ENCODE assay signal across 9 cellular contexts in the genomic region with DNA sequence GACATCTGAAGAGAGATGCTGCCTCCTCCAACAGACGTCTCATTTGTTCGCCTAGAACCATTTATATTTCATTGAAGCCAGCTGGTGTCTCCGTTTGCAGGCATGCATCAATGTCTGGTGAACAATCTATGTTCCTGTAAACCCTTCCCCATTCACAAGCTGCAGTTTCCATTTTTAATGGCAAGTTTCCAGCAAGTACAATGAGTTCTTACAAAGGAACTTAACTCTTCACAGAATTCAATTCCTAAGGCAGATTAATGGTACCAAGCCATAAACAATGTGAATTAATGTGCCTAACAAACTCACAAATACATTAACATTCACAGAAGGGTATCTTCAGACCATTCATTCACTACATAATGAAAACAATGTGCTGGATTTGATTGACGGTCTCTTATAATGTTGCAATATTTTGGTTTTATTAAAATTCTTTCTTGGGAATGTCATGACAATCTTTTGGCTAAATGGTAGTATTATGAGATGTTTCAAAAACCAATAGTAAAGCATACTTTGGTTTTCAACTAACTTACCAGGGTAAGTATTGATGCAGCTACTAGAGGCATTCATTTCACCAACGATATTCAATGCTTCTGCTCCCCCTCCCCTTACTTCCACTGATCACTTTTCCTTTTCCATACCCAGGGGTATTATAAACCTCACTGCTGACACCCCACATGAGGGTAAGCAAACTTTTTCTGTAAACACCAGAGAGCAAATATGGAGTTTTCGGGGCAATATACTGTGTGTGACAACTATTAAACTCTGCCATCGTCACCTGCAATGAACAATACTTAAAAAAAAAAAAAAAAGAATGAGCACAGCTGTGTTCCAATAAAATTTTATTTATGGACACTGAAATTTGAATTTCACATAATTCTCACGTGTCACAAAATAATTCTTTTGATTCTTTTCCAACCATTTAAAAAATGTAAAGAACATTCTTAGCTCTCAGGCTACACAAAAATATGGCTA. TPM values are rescaled to one million over a fixed set of nuclear protein-coding genes. Genes with fewer than 3 reads are reported as not detected.
A peak's percentile ranks its signal among the peaks of the same experiment; 100 is the strongest.
DNase-seq lines count a peak whose midpoint lies in the region; ATAC-seq and TF ChIP-seq lines count a peak whose summit lies in the region.
"Had no signal": no experiment of that assay in that cellular context is flagged by ENCODE, and none has a peak within 500 bp of the region (broad histone marks: within the 10 kb centered on the region; RNA-seq: fewer than 3 reads in every experiment).

No MANE protein-coding gene starts in this region.

- H2AK5ac ChIP-seq in neuronal stem cell (ENCODE audit: low read depth, low read length) = no peak overlapping the region

- H3K4me3 ChIP-seq in right atrium auricular region = peak overlapping the region in 1 of 2 donors; percentile 96
- peak overlapping the region; percentile 77 to 89 for H3K4me3 ChIP-seq in Panc1 (ENCODE audit: low read depth in 2 of 2, low read length in 2 of 2)
- H3K4me3 ChIP-seq in neuronal stem cell (ENCODE audit: low read length in 2 of 2) = peak overlapping the region in 1 of 2 donors; percentile 82
- H3K4me3 ChIP-seq: lung had no signal

- peaks cover 16% of the 10 kb centered on the region for H3K27me3 Mint-ChIP-seq in endothelial cell (ENCODE audit: unreplicated experiment)

- peaks cover 20% of the 10 kb centered on the region for H3K4me1 Mint-ChIP-seq in endothelial cell (ENCODE audit: unreplicated experiment)

- no peak overlapping the region for H3K18ac ChIP-seq in neuronal stem cell (ENCODE audit: low read length)

- H3K36me3 Mint-ChIP-seq in endothelial cell (ENCODE audit: low read depth, unreplicated experiment) = peaks cover 14% of the 10 kb centered on the region

- no peak overlapping the region for H4K8ac ChIP-seq in neuronal stem cell (ENCODE audit: low read depth, low read length)

- H3K9me3 Mint-ChIP-seq in endothelial cell (ENCODE audit: unreplicated experiment) = no peaks in the 10 kb centered on the region

- no peaks in the 10 kb centered on the region for H3K79me1 ChIP-seq in neuronal stem cell (ENCODE audit: low read depth, low read length)

- in situ Hi-C loops in Panc1 (cut with HindIII; ENCODE audit: low pct_unique_long_range_greater_than_20kb, low sequenced_read_pairs) = no loop called here

- no peak overlapping the region for H4K91ac ChIP-seq in neuronal stem cell (ENCODE audit: low read depth, low read length, poor library complexity)

- H2BK5ac ChIP-seq in neuronal stem cell (ENCODE audit: low read length) = no peak overlapping the region

- WGBS in neuronal stem cell (ENCODE audit: extremely low coverage in 2 of 2, insufficient read length in 2 of 2, insufficient replicate concordance in 1 of 2), 2 donors = no CpG with 5 or more reads among the region's 8 CpGs

- H3K4ac ChIP-seq in neuronal stem cell (ENCODE audit: low read length) = no peak overlapping the region

- H3K27me3 ChIP-seq in right atrium auricular region (no peaks in the 10 kb centered on the region), Panc1 (ENCODE audit: control insufficient read depth, insufficient read depth, low read length) (no peaks in the 10 kb centered on the region), neuronal stem cell (ENCODE audit: control insufficient read depth in 3 of 3, insufficient read depth in 3 of 3, low read depth in 1 of 3, low read length in 3 of 3) (no peaks in the 10 kb centered on the region)

- no peak for ATAC-seq in Right ventricle myocardium inferior
- ATAC-seq in Panc1 = no peak
- ATAC-seq in GM19455 (IDR thresholded peaks at IDR 0.05; ENCODE audit: unreplicated experiment) = no peak

- intact Hi-C loops in Right ventricle myocardium inferior (cut with DNase I) (no loop called here), Panc1 (cut with micrococcal nuclease; ENCODE audit: unreplicated experiment) (no loop called here), posterior vena cava (cut with DNase I) (no loop called here)

- no peak overlapping the region for H2BK12ac ChIP-seq in neuronal stem cell (ENCODE audit: low read length)

- no TSS peak for BruUV-seq in Panc1 (replicated peaks; lab: Mats Ljungman, UMichigan)

- no peak overlapping the region for H3K9ac ChIP-seq in neuronal stem cell (ENCODE audit: low read depth, low read length, poor library complexity)

- no peak overlapping the region for H2BK15ac ChIP-seq in neuronal stem cell (ENCODE audit: low read length)

- H3K9me3 ChIP-seq in right atrium auricular region (no peaks in the 10 kb centered on the region), Panc1 (ENCODE audit: control insufficient read depth, insufficient read depth, low read depth, low read length) (no peaks in the 10 kb centered on the region), neuronal stem cell (replicated peaks in 1 of 2; ENCODE audit: control insufficient read depth in 2 of 2, insufficient read depth in 1 of 2, low read depth in 1 of 2, low read length in 2 of 2) (no peaks in the 10 kb centered on the region)

- H3K4me2 ChIP-seq in neuronal stem cell (ENCODE audit: insufficient read depth, low read length, poor library complexity, severe bottlenecking) = peak overlapping the region; percentile 19

- H3K4me1 ChIP-seq in right atrium auricular region (peaks cover 0 to 59% of the 10 kb centered on the region in 2 donors), Panc1 (ENCODE audit: control insufficient read depth, insufficient read depth, low read length) (peaks cover 27% of the 10 kb centered on the region), neuronal stem cell (ENCODE audit: control insufficient read depth in 2 of 2, insufficient read depth in 1 of 2, low read depth in 1 of 2, low read length in 2 of 2) (peaks cover 3 to 13% of the 10 kb centered on the region in 2 donors)

- TF ChIP-seq CTCF in right atrium auricular region (IDR thresholded peaks at IDR 0.05) = no peak
- TF ChIP-seq CTCF in Panc1 (IDR thresholded peaks at IDR 0.05) = no peak
- TF ChIP-seq CTCF in endothelial cell (IDR thresholded peaks at IDR 0.05; ENCODE audit: unreplicated experiment) = no peak

- no peak overlapping the region for H2AFZ ChIP-seq in neuronal stem cell (ENCODE audit: low read length)

- H3K27ac Mint-ChIP-seq in endothelial cell (ENCODE audit: unreplicated experiment) = peak overlapping the region; percentile 62

- H3K4me3 Mint-ChIP-seq in endothelial cell (ENCODE audit: unreplicated experiment) = peak overlapping the region; percentile 99

- H3K36me3 ChIP-seq in right atrium auricular region = no peaks in the 10 kb centered on the region
- H3K36me3 ChIP-seq in Panc1 (ENCODE audit: control insufficient read depth, insufficient read depth, low read length) = no peaks in the 10 kb centered on the region; the same call in 1 of the 2 replicates
- peaks cover 0 to 17% of the 10 kb centered on the region in 2 donors for H3K36me3 ChIP-seq in neuronal stem cell (replicated peaks in 1 of 2; ENCODE audit: control insufficient read depth in 2 of 2, insufficient read depth in 2 of 2, low read length in 2 of 2)

- no peak overlapping the region for H3K14ac ChIP-seq in neuronal stem cell (ENCODE audit: low read length)

- H3K27ac ChIP-seq in right atrium auricular region (peak overlapping the region; percentile 18 to 99), Panc1 (ENCODE audit: low read length) (peak overlapping the region; percentile 20; the same call in 1 of the 2 replicates), neuronal stem cell (replicated peaks; ENCODE audit: low read length) (no peak overlapping the region)

- no peak overlapping the region for H2BK120ac ChIP-seq in neuronal stem cell (ENCODE audit: low read depth, low read length)

- CTCF ChIA-PET in Panc1 (lab: Charles Lee) = interaction anchor here (0.5 kb wide), 1 partner anchor 981 kb away, joined by 4 read pairs; no protein-coding TSS in a partner anchor

- H3K23ac ChIP-seq in neuronal stem cell (ENCODE audit: low read depth, low read length, poor library complexity) = no peak overlapping the region

- POLR2A ChIA-PET in Panc1 (lab: Charles Lee) = interaction anchor here (0.6 to 1.4 kb wide), 9 partner anchors 10 to 1031 kb away, joined by 3 to 9 read pairs (median 5); no protein-coding TSS in a partner anchor

- DNase-seq in right atrium auricular region (ENCODE audit: low spot score) = no peak
- no peak for DNase-seq in Right ventricle myocardium inferior (ENCODE audit: missing footprints)
- DNase-seq in Panc1 (ENCODE audit: low read depth, low spot score) = no peak
- no peak for DNase-seq in endothelial cell (ENCODE audit: low spot score)
- DNase-seq in neuronal stem cell (ENCODE audit: low spot score) = no peak
- no peak for DNase-seq in mucosa of gallbladder (ENCODE audit: low spot score)
- no peak for DNase-seq in posterior vena cava (ENCODE audit: low spot score)

RNA-seq across cellular contexts. Expression of a gene that starts 4.2 kb away (rescaled TPM):
- total RNA-seq in right atrium auricular region (10 to 100 TPM; 27.2 to 29.4 TPM), Right ventricle myocardium inferior (36.1 TPM), Panc1 (2021; ENCODE audit: unreplicated experiment) (47.6 TPM), endothelial cell (ENCODE audit: unreplicated experiment) (59.3 TPM), mucosa of gallbladder (43.1 TPM), posterior vena cava (10 to 100 TPM; 32.7 to 38.0 TPM)
- 30.3 TPM for polyA plus RNA-seq in Panc1 (2012; ENCODE audit: insufficient read length)
- 92.2 TPM for polyA plus RNA-seq in neuronal stem cell (2013, experiment 1 of 2)
- polyA plus RNA-seq in neuronal stem cell (2013, experiment 2 of 2) = 90.4 TPM
